1 cellular context compared by ENCODE assay signal in the genomic region with DNA sequence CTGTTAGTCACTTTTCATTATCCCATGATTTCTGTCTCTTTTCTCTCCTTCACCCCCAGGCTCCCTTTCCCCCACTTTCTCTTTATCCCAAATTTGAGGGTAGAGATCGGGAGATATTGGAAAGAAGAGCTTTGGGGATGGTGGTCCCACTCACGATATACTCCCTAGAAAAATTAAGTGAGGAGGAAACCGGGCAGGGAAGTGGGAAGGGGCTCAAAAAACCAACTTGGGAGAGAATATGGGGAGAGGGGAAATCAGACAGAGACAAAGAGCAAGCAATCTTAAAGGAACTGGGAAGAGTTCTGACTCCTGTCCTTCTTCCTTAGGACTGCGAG.
TF ChIP-seq lines count a peak whose summit lies in the region.

No MANE protein-coding gene starts in this region.

TF ChIP-seq in endothelial cell of umbilical vein, 7 proteins besides CTCF, POLR2A, EP300 and RAD21:
- TF ChIP-seq JUN (IDR thresholded peaks at IDR 0.05; ENCODE audit: borderline replicate concordance, insufficient read depth, insufficient read length, low read depth) (no peak), GATA2 (IDR thresholded peaks at IDR 0.05; ENCODE audit: insufficient read depth, insufficient read length, low read depth, low read length) (no peak), POLR2AphosphoS5 (IDR thresholded peaks at IDR 0.05; ENCODE audit: insufficient read depth, low read depth, low read length) (no peak), FOS (IDR thresholded peaks at IDR 0.05; ENCODE audit: borderline replicate concordance, insufficient read depth, low read length) (no peak), EZH2 (IDR thresholded peaks at IDR 0.05; ENCODE audit: borderline replicate concordance, low read depth, low read length, severe bottlenecking) (no peak), MYC (IDR thresholded peaks at IDR 0.05; ENCODE audit: low read depth, low read length) (no peak)
- TF ChIP-seq, protein P1, sequence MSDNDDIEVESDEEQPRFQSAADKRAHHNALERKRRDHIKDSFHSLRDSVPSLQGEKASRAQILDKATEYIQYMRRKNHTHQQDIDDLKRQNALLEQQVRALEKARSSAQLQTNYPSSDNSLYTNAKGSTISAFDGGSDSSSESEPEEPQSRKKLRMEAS (IDR thresholded peaks at IDR 0.05; ENCODE audit: insufficient read depth, insufficient read length): no peak
